17 cellular contexts compared by ENCODE assay signal in genomic region chr1:172902200-172902599, GRCh38.
DNase-seq lines count a peak whose midpoint lies in the region; ATAC-seq, FAIRE-seq and TF ChIP-seq lines count a peak whose summit lies in the region.
"Had no signal": no experiment of that assay in that cellular context is flagged by ENCODE, and none has a peak within 500 bp of the region (broad histone marks: within the 10 kb centered on the region; RNA-seq: fewer than 3 reads in every experiment).

No MANE protein-coding gene starts in this region.

- H3K9me1 ChIP-seq in endothelial cell of umbilical vein (replicated peaks; ENCODE audit: control insufficient read depth, extremely low read depth, insufficient read depth, low read length): no peaks in the 10 kb centered on the region

- H3K36me3 ChIP-seq in GM23248 (ENCODE audit: low read depth): no peaks in the 10 kb centered on the region
- H3K36me3 ChIP-seq in OCI-LY7 (ENCODE audit: insufficient read depth, low read length): no peaks in the 10 kb centered on the region
- no peaks in the 10 kb centered on the region for H3K36me3 ChIP-seq in endothelial cell of umbilical vein (ENCODE audit: control insufficient read depth in 2 of 2, extremely low read depth in 1 of 2, insufficient read depth in 2 of 2, low read length in 2 of 2)
- H3K36me3 ChIP-seq in small intestine (ENCODE audit: control insufficient read depth in 2 of 2, insufficient read depth in 2 of 2, low read length in 2 of 2): no peaks in the 10 kb centered on the region

- peaks cover 56% of the 10 kb centered on the region for H3K4me1 Mint-ChIP-seq in activated naive CD8-positive, alpha-beta T cell treated with anti-CD3 and anti-CD28 coated beads for 36 hours

- peaks cover 75% of the 10 kb centered on the region for H3K4me1 ChIP-seq in GM23248 (ENCODE audit: insufficient read depth)
- peaks cover 13% of the 10 kb centered on the region for H3K4me1 ChIP-seq in OCI-LY7 (ENCODE audit: insufficient read depth, low read length, poor library complexity, severe bottlenecking)
- H3K4me1 ChIP-seq in endothelial cell of umbilical vein (ENCODE audit: control insufficient read depth, extremely low read depth, insufficient read depth, low read length): peaks cover 78% of the 10 kb centered on the region
- H3K4me1 ChIP-seq in small intestine (ENCODE audit: control insufficient read depth in 2 of 2, insufficient read depth in 1 of 2, low read depth in 1 of 2, low read length in 1 of 2): no peaks in the 10 kb centered on the region

- H3K9ac ChIP-seq in GM23248: no peak overlapping the region
- peak overlapping the region; percentile 72 for H3K9ac ChIP-seq in endothelial cell of umbilical vein (replicated peaks; ENCODE audit: extremely low read depth, insufficient read depth, low read length)

- no peak for DNase-seq in GM23248
- no peak for DNase-seq in OCI-LY7 (ENCODE audit: low spot score)
- DNase-seq in endothelial cell of umbilical vein (ENCODE audit: low read depth, low spot score): no peak
- DNase-seq in small intestine: no peak
- no peak for DNase-seq in activated naive CD8-positive, alpha-beta T cell treated with anti-CD3 and anti-CD28 coated beads for 36 hours
- DNase-seq: DMS 273 treated with DMSO at 0.1 percent for 48 hours; DND-41; H9; NCI-H1092 treated with DMSO at 0.1 percent for 48 hours; NCI-H2081; NK-92 treated with Interleukin-12 subunit alpha and Interleukin-12 subunit beta, amount 100 ng/mL, for 24 hours; OCI-M1; RPMI8226; SIG-M5 had no signal

- in situ Hi-C loops in GM23248 (cut with MboI): no loop called here

- no peaks in the 10 kb centered on the region for H3K79me2 ChIP-seq in GM23248 (ENCODE audit: insufficient read depth)
- H3K79me2 ChIP-seq in OCI-LY7 (ENCODE audit: insufficient read depth, low read depth, low read length): no peaks in the 10 kb centered on the region
- H3K79me2 ChIP-seq in endothelial cell of umbilical vein (ENCODE audit: control insufficient read depth, insufficient read depth, low read length): no peaks in the 10 kb centered on the region

- 67% methylated on average over 2 of the region's 2 CpGs for WGBS in GM23248 (ENCODE audit: low coverage in 1 of 2, low lambda C conversion rate in 2 of 2, missing lambda C conversion rate in 2 of 2), 2 experiments
- WGBS in small intestine, 3 donors: 67 to 77% (median 73%) methylated on average over 2 of the region's 2 CpGs

- peaks cover 66% of the 10 kb centered on the region for H3F3A ChIP-seq in GM23248 (ENCODE audit: insufficient read depth)

- TF ChIP-seq POLR2A in endothelial cell of umbilical vein (IDR thresholded peaks at IDR 0.05; ENCODE audit: low read depth, low read length): no peak

- H3K9me2 ChIP-seq in GM23248 (ENCODE audit: insufficient read depth) (no peaks in the 10 kb centered on the region; the same call in 1 of the 2 replicates), OCI-LY7 (ENCODE audit: insufficient read depth, low read length) (no peaks in the 10 kb centered on the region)

- H4K20me1 ChIP-seq in GM23248 (ENCODE audit: insufficient read depth): no peaks in the 10 kb centered on the region
- no peaks in the 10 kb centered on the region for H4K20me1 ChIP-seq in OCI-LY7 (ENCODE audit: insufficient read depth, low read length)
- H4K20me1 ChIP-seq in endothelial cell of umbilical vein (replicated peaks; ENCODE audit: control insufficient read depth, extremely low read depth, insufficient read depth, low read length): no peaks in the 10 kb centered on the region

- no peak overlapping the region for H2AFZ ChIP-seq in GM23248
- H2AFZ ChIP-seq in OCI-LY7 (ENCODE audit: low read length): 0 out of 2 replicates have a peak overlapping the region, but pooled peaks have one; percentile 2
- no peak overlapping the region for H2AFZ ChIP-seq in endothelial cell of umbilical vein (ENCODE audit: low read depth, low read length)

- TF ChIP-seq CTCF in OCI-LY7 (conservative IDR thresholded peaks at IDR 0.05; ENCODE audit: low read length): no peak
- no peak for TF ChIP-seq CTCF in endothelial cell of umbilical vein (IDR thresholded peaks at IDR 0.05; ENCODE audit: extremely low read depth in 1 of 2, insufficient read depth in 1 of 2, low read depth in 1 of 2, low read length in 2 of 2)

- no peak overlapping the region for H3K4me3 Mint-ChIP-seq in activated naive CD8-positive, alpha-beta T cell treated with anti-CD3 and anti-CD28 coated beads for 36 hours
- H3K4me3 Mint-ChIP-seq: CD14-positive monocyte, H9 had no signal

- dilution Hi-C loops in endothelial cell of umbilical vein (cut with MboI; ENCODE audit: extremely low pct_ligation_motif_present, low sequenced_read_pairs): no loop called here

- POLR2A ChIA-PET in OCI-LY7 (lab: Charles Lee): interaction anchor here (1.1 kb wide), 1 partner anchor 8 kb away, joined by 3 read pairs; no protein-coding TSS in a partner anchor
- POLR2A ChIA-PET in endothelial cell of umbilical vein (lab: Charles Lee): no interaction called here

- H3K4me2 ChIP-seq in GM23248 (ENCODE audit: unreplicated experiment) (peak overlapping the region; percentile 33), OCI-LY7 (ENCODE audit: low read length) (no peak overlapping the region), endothelial cell of umbilical vein (ENCODE audit: insufficient read depth, low read length) (no peak overlapping the region)

- H3K27ac Mint-ChIP-seq in activated naive CD8-positive, alpha-beta T cell treated with anti-CD3 and anti-CD28 coated beads for 36 hours: no peak overlapping the region
- H3K27ac Mint-ChIP-seq: CD14-positive monocyte, H9 had no signal

- intact Hi-C loops in OCI-LY7 (cut with micrococcal nuclease; ENCODE audit: unreplicated experiment): no loop called here
- intact Hi-C loops in endothelial cell of umbilical vein (cut with micrococcal nuclease): loop anchor here (10.0 kb wide), 1 partner anchor 757 kb away; no protein-coding TSS in a partner anchor

- H3K27me3 ChIP-seq in GM23248 (replicated peaks; ENCODE audit: insufficient read depth): no peaks in the 10 kb centered on the region
- no peaks in the 10 kb centered on the region for H3K27me3 ChIP-seq in endothelial cell of umbilical vein (ENCODE audit: control insufficient read depth in 2 of 2, insufficient read depth in 2 of 2, low read length in 2 of 2)
- no peaks in the 10 kb centered on the region for H3K27me3 ChIP-seq in small intestine (ENCODE audit: control insufficient read depth in 2 of 2, insufficient read depth in 2 of 2, low read length in 2 of 2)

- no TSS peak for BruUV-seq in OCI-LY7 (replicated peaks; lab: Mats Ljungman, UMichigan)
- BruUV-seq in endothelial cell of umbilical vein (replicated peaks; lab: Mats Ljungman, UMichigan): no TSS peak

- H3K36me3 Mint-ChIP-seq in activated naive CD8-positive, alpha-beta T cell treated with anti-CD3 and anti-CD28 coated beads for 36 hours: peaks cover 2% of the 10 kb centered on the region
- H3K36me3 Mint-ChIP-seq: CD14-positive monocyte had no signal

- ATAC-seq in GM18858 (IDR thresholded peaks at IDR 0.05; ENCODE audit: unreplicated experiment) (no peak), GM21786 (IDR thresholded peaks at IDR 0.05; ENCODE audit: unreplicated experiment) (no peak)

- H3K27me3 Mint-ChIP-seq in activated naive CD8-positive, alpha-beta T cell treated with anti-CD3 and anti-CD28 coated beads for 36 hours: no peaks in the 10 kb centered on the region

- H3K9me3 Mint-ChIP-seq in activated naive CD8-positive, alpha-beta T cell treated with anti-CD3 and anti-CD28 coated beads for 36 hours: peaks cover 5% of the 10 kb centered on the region

- no peak overlapping the region for H3K4me3 ChIP-seq in GM23248
- no peak overlapping the region for H3K4me3 ChIP-seq in OCI-LY7 (ENCODE audit: low read depth, low read length, poor library complexity, severe bottlenecking)
- H3K4me3 ChIP-seq in endothelial cell of umbilical vein (replicated peaks in 1 of 3; ENCODE audit: insufficient read depth in 1 of 3, low read depth in 1 of 3, low read length in 3 of 3): no peak overlapping the region
- H3K4me3 ChIP-seq in small intestine (ENCODE audit: low read depth in 1 of 2, low read length in 2 of 2): no peak overlapping the region

- H3K9me3 ChIP-seq in GM23248 (ENCODE audit: low read depth): no peaks in the 10 kb centered on the region
- H3K9me3 ChIP-seq in OCI-LY7 (ENCODE audit: low read length): no peaks in the 10 kb centered on the region
- no peaks in the 10 kb centered on the region for H3K9me3 ChIP-seq in endothelial cell of umbilical vein (replicated peaks; ENCODE audit: control insufficient read depth, insufficient read depth, low read length)
- no peaks in the 10 kb centered on the region for H3K9me3 ChIP-seq in small intestine (ENCODE audit: control insufficient read depth, low read depth)

- FAIRE-seq in endothelial cell of umbilical vein (lab: Jason Lieb, UNC) (no peak), small intestine (lab: Jason Lieb, UNC) (peak; percentile 36)

- H3K27ac ChIP-seq in GM23248 (peak overlapping the region; percentile 72), OCI-LY7 (ENCODE audit: low read depth, low read length, poor library complexity, severe bottlenecking) (no peak overlapping the region), endothelial cell of umbilical vein (ENCODE audit: insufficient read depth, low read depth, low read length) (peak overlapping the region; percentile 88), small intestine (ENCODE audit: low read depth in 1 of 2, low read length in 1 of 2) (no peak overlapping the region)

- CTCF ChIA-PET in OCI-LY7 (lab: Charles Lee; ENCODE audit: unreplicated experiment): no interaction called here
- CTCF ChIA-PET in endothelial cell of umbilical vein (lab: Charles Lee): interaction anchor here (1.0 to 1.6 kb wide), 3 partner anchors 44 to 76 kb away, joined by 3 to 8 read pairs (median 3); no protein-coding TSS in a partner anchor

TF ChIP-seq in endothelial cell of umbilical vein, 7 proteins besides CTCF, POLR2A, EP300 and RAD21:
- TF ChIP-seq EZH2 (IDR thresholded peaks at IDR 0.05; ENCODE audit: borderline replicate concordance, low read depth, low read length, severe bottlenecking) (no peak), FOS (IDR thresholded peaks at IDR 0.05; ENCODE audit: borderline replicate concordance, insufficient read depth, low read length) (no peak), MAX (IDR thresholded peaks at IDR 0.05; ENCODE audit: insufficient read depth, insufficient read length) (no peak), POLR2AphosphoS5 (IDR thresholded peaks at IDR 0.05; ENCODE audit: insufficient read depth, low read depth, low read length) (no peak), MYC (IDR thresholded peaks at IDR 0.05; ENCODE audit: low read depth, low read length) (no peak), JUN (IDR thresholded peaks at IDR 0.05; ENCODE audit: borderline replicate concordance, insufficient read depth, insufficient read length, low read depth) (no peak), GATA2 (IDR thresholded peaks at IDR 0.05; ENCODE audit: insufficient read depth, insufficient read length, low read depth, low read length) (no peak)

Comparison
In these comparisons a context has a peak if more than half of its experiments do, and no peak if none do; other contexts are left out.
1. H3K27ac ChIP-seq: peak in GM23248 (single experiment) and endothelial cell of umbilical vein (single experiment); none in OCI-LY7 (single experiment) and small intestine (0 of 2).